ENCODE assay signal across 11 cellular contexts in genomic region chr3:62373714-62374333, GRCh38. TPM values are rescaled to one million over a fixed set of nuclear protein-coding genes. Genes with fewer than 3 reads are reported as not detected.
DNase-seq lines count a peak whose midpoint lies in the region; TF ChIP-seq lines count a peak whose summit lies in the region.
"Had no signal": no experiment of that assay in that cellular context is flagged by ENCODE, and none has a peak within 500 bp of the region (broad histone marks: within the 10 kb centered on the region; RNA-seq: fewer than 3 reads in every experiment).

No MANE protein-coding gene starts in this region.

- no peak overlapping the region for H3K4me2 ChIP-seq in OCI-LY7 (ENCODE audit: low read length)

- no peaks in the 10 kb centered on the region for H3K79me2 ChIP-seq in OCI-LY7 (ENCODE audit: insufficient read depth, low read depth, low read length)

- peak; percentile 11 for DNase-seq in BE2C
- no peak for DNase-seq in HFFc6
- DNase-seq in endothelial cell (ENCODE audit: low spot score) = peak; percentile 5
- DNase-seq in osteocyte (ENCODE audit: extremely low spot score, unreplicated experiment) = no peak
- DNase-seq in OCI-LY7 (ENCODE audit: low spot score) = no peak
- no peak for DNase-seq in NCI-H2196 (lab: John Stamatoyannopoulos, UW; ENCODE audit: unreplicated experiment)
- no peak for DNase-seq in cerebellum (ENCODE audit: low spot score)
- DNase-seq: activated effector memory CD4-positive, alpha-beta T cell treated with Interleukin-2 at 50 U/mL for 16 hours; NCI-H2227 treated with DMSO at 0.1 percent for 48 hours had no signal

- H3K9me3 Mint-ChIP-seq in HFFc6 (no peaks in the 10 kb centered on the region), endothelial cell (ENCODE audit: unreplicated experiment) (no peaks in the 10 kb centered on the region), osteocyte (ENCODE audit: unreplicated experiment) (no peaks in the 10 kb centered on the region)

- H2AFZ ChIP-seq in OCI-LY7 (ENCODE audit: low read length) = no peak overlapping the region

- H3K27ac Mint-ChIP-seq in HFFc6 (no peak overlapping the region), endothelial cell (ENCODE audit: unreplicated experiment) (no peak overlapping the region), osteocyte (ENCODE audit: unreplicated experiment) (no peak overlapping the region)

- H3K4me1 Mint-ChIP-seq in HFFc6 (ENCODE audit: low read depth) (peaks cover 9% of the 10 kb centered on the region), endothelial cell (ENCODE audit: unreplicated experiment) (peaks cover 30% of the 10 kb centered on the region), osteocyte (ENCODE audit: unreplicated experiment) (peaks cover 47% of the 10 kb centered on the region)

- no peaks in the 10 kb centered on the region for H3K4me1 ChIP-seq in BE2C
- no peaks in the 10 kb centered on the region for H3K4me1 ChIP-seq in OCI-LY7 (ENCODE audit: insufficient read depth, low read length, poor library complexity, severe bottlenecking)

- H3K4me3 Mint-ChIP-seq in HFFc6 (peak overlapping the region; percentile 86), endothelial cell (ENCODE audit: unreplicated experiment) (no peak overlapping the region), osteocyte (ENCODE audit: unreplicated experiment) (peak overlapping the region; percentile 62)

- H3K36me3 Mint-ChIP-seq in HFFc6 (ENCODE audit: low read depth) (no peaks in the 10 kb centered on the region), endothelial cell (ENCODE audit: low read depth, unreplicated experiment) (no peaks in the 10 kb centered on the region), osteocyte (ENCODE audit: unreplicated experiment) (no peaks in the 10 kb centered on the region)

- H3K4me3 ChIP-seq in BE2C (ENCODE audit: low read depth, low read length) = peak overlapping the region; percentile 21
- no peak overlapping the region for H3K4me3 ChIP-seq in OCI-LY7 (ENCODE audit: low read depth, low read length, poor library complexity, severe bottlenecking)
- H3K4me3 ChIP-seq: skin epidermis had no signal

- H4K20me1 ChIP-seq in OCI-LY7 (ENCODE audit: insufficient read depth, low read length) = no peaks in the 10 kb centered on the region

- POLR2A ChIA-PET in OCI-LY7 (lab: Charles Lee) = no interaction called here

- H3K27me3 Mint-ChIP-seq in HFFc6 (ENCODE audit: insufficient read depth) (peaks cover 63% of the 10 kb centered on the region), endothelial cell (ENCODE audit: unreplicated experiment) (peaks cover 35% of the 10 kb centered on the region), osteocyte (ENCODE audit: unreplicated experiment) (peaks cover 86% of the 10 kb centered on the region)

- CTCF ChIA-PET in OCI-LY7 (lab: Charles Lee; ENCODE audit: unreplicated experiment) = no interaction called here

- H3K9me2 ChIP-seq in OCI-LY7 (ENCODE audit: insufficient read depth, low read length) = no peaks in the 10 kb centered on the region

- H3K9me3 ChIP-seq in BE2C (no peaks in the 10 kb centered on the region; the same call in 1 of the 2 replicates), OCI-LY7 (ENCODE audit: low read length) (no peaks in the 10 kb centered on the region)
- H3K9me3 ChIP-seq: gastroesophageal sphincter had no signal

- H3K27ac ChIP-seq in OCI-LY7 (ENCODE audit: low read depth, low read length, poor library complexity, severe bottlenecking) = no peak overlapping the region
- H3K27ac ChIP-seq: gastroesophageal sphincter, skin epidermis had no signal

- no TSS peak for BruUV-seq in OCI-LY7 (replicated peaks; lab: Mats Ljungman, UMichigan)

- intact Hi-C loops in OCI-LY7 (cut with micrococcal nuclease; ENCODE audit: unreplicated experiment) = no loop called here

- H3K27me3 ChIP-seq in BE2C = peaks cover 81% of the 10 kb centered on the region

- H3K36me3 ChIP-seq in BE2C (no peaks in the 10 kb centered on the region), OCI-LY7 (ENCODE audit: insufficient read depth, low read length) (no peaks in the 10 kb centered on the region)
- H3K36me3 ChIP-seq: gastroesophageal sphincter had no signal

- no peak for TF ChIP-seq CTCF in BE2C (IDR thresholded peaks at IDR 0.05; ENCODE audit: low read depth, low read length)
- no peak for TF ChIP-seq CTCF in HFFc6 (IDR thresholded peaks at IDR 0.05)
- no peak for TF ChIP-seq CTCF in endothelial cell (IDR thresholded peaks at IDR 0.05; ENCODE audit: unreplicated experiment)
- TF ChIP-seq CTCF in osteocyte (IDR thresholded peaks at IDR 0.05) = no peak
- TF ChIP-seq CTCF in OCI-LY7 (conservative IDR thresholded peaks at IDR 0.05; ENCODE audit: low read length) = no peak

RNA-seq across cellular contexts. Expression of gene FEZF2, which starts 0.5 kb away (rescaled TPM):
- polyA plus RNA-seq in BE2C (2012; ENCODE audit: insufficient read depth, insufficient read length, low read depth) = not detected
- total RNA-seq in HFFc6 (2021; fragmentation: NEBNext Ultra II Directional; extraction: Animal tissue kit (Norgen Biotek cat#: 25700)) = not detected
- not detected for total RNA-seq in endothelial cell (ENCODE audit: unreplicated experiment)
- not detected in 2 replicates for total RNA-seq in osteocyte
- total RNA-seq in OCI-LY7 (2014; rRNA removed; shearing (Covaris generic)) = not detected in 2 replicates
- not detected in 2 replicates for total RNA-seq in OCI-LY7 (2022)
- 0.09 TPM for total RNA-seq in cerebellum
- total RNA-seq: gastroesophageal sphincter had no signal

Comparison
In these comparisons a context has a peak if more than half of its experiments do, and no peak if none do; other contexts are left out.
1. DNase-seq: peak in BE2C (single experiment) and endothelial cell (single experiment); none in HFFc6 (single experiment), osteocyte (single experiment), OCI-LY7 (single experiment), NCI-H2196 (single experiment) and cerebellum (single experiment).